In genomic region chr12:12562016-12562483, GRCh38 we compare ENCODE assay signal across 1 cellular context.
TF ChIP-seq lines count a peak whose summit lies in the region.

No MANE protein-coding gene starts in this region.

TF ChIP-seq in HEK293, 187 proteins besides CTCF, POLR2A, EP300 and RAD21 (continued from another document):
- TF ChIP-seq, protein P1, sequence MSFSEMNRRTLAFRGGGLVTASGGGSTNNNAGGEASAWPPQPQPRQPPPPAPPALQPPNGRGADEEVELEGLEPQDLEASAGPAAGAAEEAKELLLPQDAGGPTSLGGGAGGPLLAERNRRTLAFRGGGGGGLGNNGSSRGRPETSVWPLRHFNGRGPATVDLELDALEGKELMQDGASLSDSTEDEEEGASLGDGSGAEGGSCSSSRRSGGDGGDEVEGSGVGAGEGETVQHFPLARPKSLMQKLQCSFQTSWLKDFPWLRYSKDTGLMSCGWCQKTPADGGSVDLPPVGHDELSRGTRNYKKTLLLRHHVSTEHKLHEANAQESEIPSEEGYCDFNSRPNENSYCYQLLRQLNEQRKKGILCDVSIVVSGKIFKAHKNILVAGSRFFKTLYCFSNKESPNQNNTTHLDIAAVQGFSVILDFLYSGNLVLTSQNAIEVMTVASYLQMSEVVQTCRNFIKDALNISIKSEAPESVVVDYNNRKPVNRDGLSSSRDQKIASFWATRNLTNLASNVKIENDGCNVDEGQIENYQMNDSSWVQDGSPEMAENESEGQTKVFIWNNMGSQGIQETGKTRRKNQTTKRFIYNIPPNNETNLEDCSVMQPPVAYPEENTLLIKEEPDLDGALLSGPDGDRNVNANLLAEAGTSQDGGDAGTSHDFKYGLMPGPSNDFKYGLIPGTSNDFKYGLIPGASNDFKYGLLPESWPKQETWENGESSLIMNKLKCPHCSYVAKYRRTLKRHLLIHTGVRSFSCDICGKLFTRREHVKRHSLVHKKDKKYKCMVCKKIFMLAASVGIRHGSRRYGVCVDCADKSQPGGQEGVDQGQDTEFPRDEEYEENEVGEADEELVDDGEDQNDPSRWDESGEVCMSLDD (tag by site-specific recombination; IDR thresholded peaks at IDR 0.05): peak; percentile 29; the same call in 1 of the 2 replicates
TF ChIP-seq in HEK293: peak in this region for 4.
